Comparison of ENCODE assay signal across 8 cellular contexts in the genomic region with DNA sequence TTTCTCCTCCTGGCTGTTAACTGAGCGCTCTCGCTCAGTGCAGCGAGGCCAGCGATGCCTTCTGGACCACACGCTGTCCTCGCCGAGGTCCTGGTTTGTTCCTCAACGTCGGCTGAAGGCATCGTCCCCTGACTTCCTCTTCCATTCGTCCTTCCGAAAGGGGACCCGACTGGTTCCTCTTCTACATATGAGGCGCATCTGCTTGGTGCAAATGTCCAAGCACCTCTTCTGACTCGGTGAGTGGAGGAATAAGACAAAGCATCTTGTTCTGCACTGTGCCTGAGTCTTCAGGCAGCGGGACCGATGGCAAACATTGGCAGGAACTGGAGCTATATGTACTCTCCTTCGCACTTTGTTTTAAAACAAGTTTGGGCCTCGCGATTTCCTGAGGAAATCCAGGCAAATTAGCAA. TPM values are rescaled to one million over a fixed set of nuclear protein-coding genes. Genes with fewer than 3 reads are reported as not detected.
DNase-seq lines count a peak whose midpoint lies in the region; ATAC-seq and TF ChIP-seq lines count a peak whose summit lies in the region.

No MANE protein-coding gene starts in this region.

- no peaks in the 10 kb centered on the region for H3K9me3 ChIP-seq in BLaER1 treated with 17β-estradiol and CSF1 and Interleukin-3, amounts not matched to agents 10 nM and 100 nM (replicated peaks in 1 of 11)

- H3K4me1 ChIP-seq in BLaER1 treated with 17β-estradiol and CSF1 and Interleukin-3, amounts not matched to agents 10 nM and 100 nM: peaks cover 4 to 31% (median 19%) of the 10 kb centered on the region in 10 experiments; a peak in 19 of 20 replicates

- H3K36me3 ChIP-seq in BLaER1 treated with 17β-estradiol and CSF1 and Interleukin-3, amounts not matched to agents 10 nM and 100 nM: no peaks in the 10 kb centered on the region

- H3K9me3 Mint-ChIP-seq in glutamatergic neuron (ENCODE audit: unreplicated experiment): peaks cover 5% of the 10 kb centered on the region

- peaks cover 0 to 24% (median 13%) of the 10 kb centered on the region in 11 experiments; a peak in 13 of 22 replicates for H4K20me1 ChIP-seq in BLaER1 treated with 17β-estradiol and CSF1 and Interleukin-3, amounts not matched to agents 10 nM and 100 nM

- peak; percentile 29 for DNase-seq in UCSD-AML1 (lab: John Stamatoyannopoulos, UW; ENCODE audit: unreplicated experiment)
- DNase-seq in glutamatergic neuron: peak; percentile 25
- DNase-seq in retinal pigment epithelial cell (ENCODE audit: low read depth): no peak
- no peak for DNase-seq in stimulated activated CD4-positive, alpha-beta T cell treated with anti-CD3 and anti-CD28 coated beads, Interleukin-4, amount 100 ng/mL, for 4 hours
- no peak for DNase-seq in hypothalamus (lab: John Stamatoyannopoulos, UW)

- H3K4me2 ChIP-seq in BLaER1 treated with 17β-estradiol and CSF1 and Interleukin-3, amounts not matched to agents 10 nM and 100 nM: peak overlapping the region; percentile 84 to 100 (median 98)

- H3K9ac ChIP-seq in BLaER1 treated with 17β-estradiol and CSF1 and Interleukin-3, amounts not matched to agents 10 nM and 100 nM: peak overlapping the region; percentile 53 to 82 (median 75); a peak in 21 of 22 replicates

- H3K4me1 Mint-ChIP-seq in glutamatergic neuron (ENCODE audit: low read depth, unreplicated experiment): peaks cover 6% of the 10 kb centered on the region

- H3K27me3 Mint-ChIP-seq in glutamatergic neuron (ENCODE audit: unreplicated experiment): peaks cover 16% of the 10 kb centered on the region

- ATAC-seq in GM19023 (IDR thresholded peaks at IDR 0.05; ENCODE audit: unreplicated experiment): peak; percentile 24
- ATAC-seq in HG03139 (IDR thresholded peaks at IDR 0.05; ENCODE audit: unreplicated experiment): peak; percentile 26

- H3K4me3 ChIP-seq in BLaER1 treated with 17β-estradiol and CSF1 and Interleukin-3, amounts not matched to agents 10 nM and 100 nM: peak overlapping the region; percentile 74 to 91 (median 82)
- H3K4me3 ChIP-seq in retinal pigment epithelial cell (ENCODE audit: low read length): peak overlapping the region; percentile 54

- H3K36me3 Mint-ChIP-seq in glutamatergic neuron (ENCODE audit: unreplicated experiment): no peaks in the 10 kb centered on the region

- peaks cover 12 to 37% (median 20%) of the 10 kb centered on the region in 11 experiments; a peak in 19 of 22 replicates for H3K27me3 ChIP-seq in BLaER1 treated with 17β-estradiol and CSF1 and Interleukin-3, amounts not matched to agents 10 nM and 100 nM

- H3K27ac ChIP-seq in BLaER1 treated with 17β-estradiol and CSF1 and Interleukin-3, amounts not matched to agents 10 nM and 100 nM: peak overlapping the region in 9 of 11 experiments; percentile 55 to 70 (median 65); a peak in 18 of 22 replicates

- peak overlapping the region; percentile 91 for H3K4me3 Mint-ChIP-seq in glutamatergic neuron (ENCODE audit: unreplicated experiment)

- TF ChIP-seq CTCF in glutamatergic neuron (IDR thresholded peaks at IDR 0.05; ENCODE audit: partially characterized antibody, unreplicated experiment) (no peak), retinal pigment epithelial cell (conservative IDR thresholded peaks at IDR 0.05; ENCODE audit: low read depth, low read length) (no peak)

- peak overlapping the region; percentile 75 for H3K27ac Mint-ChIP-seq in glutamatergic neuron (ENCODE audit: unreplicated experiment)

RNA-seq across cellular contexts. Expression of a gene that starts 0.7 kb away (rescaled TPM):
- 5.5 TPM for total RNA-seq in glutamatergic neuron (ENCODE audit: unreplicated experiment)

Comparison
In these comparisons a context has a peak if more than half of its experiments do, and no peak if none do; other contexts are left out.
1. DNase-seq: peak in UCSD-AML1 (single experiment) and glutamatergic neuron (single experiment); none in retinal pigment epithelial cell (single experiment), stimulated activated CD4-positive, alpha-beta T cell treated with anti-CD3 and anti-CD28 coated beads, Interleukin-4, amount 100 ng/mL, for 4 hours (0 of 2) and hypothalamus (0 of 51).